ENCODE assay signal across 25 cellular contexts in genomic region chr3:198025644-198026043, GRCh38.
DNase-seq lines count a peak whose midpoint lies in the region; ATAC-seq, FAIRE-seq and TF ChIP-seq lines count a peak whose summit lies in the region.
"Had no signal": no experiment of that assay in that cellular context is flagged by ENCODE, and none has a peak within 500 bp of the region (broad histone marks: within the 10 kb centered on the region; RNA-seq: fewer than 3 reads in every experiment).

No MANE protein-coding gene starts in this region.

- FAIRE-seq in HepG2 (lab: Jason Lieb, UNC) (no peak), K562 (lab: Jason Lieb, UNC) (no peak)
- FAIRE-seq: GM12878, GM12892, GM18507, GM19239 had no signal

- TF ChIP-seq RAD21 in HepG2 (CRISPR knock-in tag; IDR thresholded peaks at IDR 0.05) (no peak), K562 (CRISPR knock-in tag; conservative IDR thresholded peaks at IDR 0.05 in 1 of 2, IDR thresholded peaks at IDR 0.05 in 1 of 2) (no peak)

- H3K4me2 ChIP-seq in HepG2 (ENCODE audit: low read depth, low read length): no peak overlapping the region
- no peak overlapping the region for H3K4me2 ChIP-seq in K562 (ENCODE audit: insufficient read depth, low read length)
- H3K4me2 ChIP-seq: BLaER1 had no signal

- H3K79me2 ChIP-seq in HepG2 (ENCODE audit: insufficient read depth, low read length): no peaks in the 10 kb centered on the region
- no peaks in the 10 kb centered on the region for H3K79me2 ChIP-seq in K562 (ENCODE audit: control insufficient read depth, insufficient read depth, low read length)

- H3K36me3 ChIP-seq in HepG2 (replicated peaks in 1 of 2; ENCODE audit: control insufficient read depth in 1 of 2, insufficient read depth in 2 of 2, low read length in 2 of 2) (no peaks in the 10 kb centered on the region), right lobe of liver (peaks cover 0 to 5% (median 1%) of the 10 kb centered on the region in 4 donors), K562 (ENCODE audit: control insufficient read depth, insufficient read depth, low read length) (peaks cover 22% of the 10 kb centered on the region), ascending aorta (peaks cover 0 to 5% of the 10 kb centered on the region in 2 donors)
- H3K36me3 ChIP-seq: BE2C, BLaER1 had no signal

- no peaks in the 10 kb centered on the region for H3K9me3 ChIP-seq in HepG2 (ENCODE audit: low read length)
- H3K9me3 ChIP-seq in right lobe of liver: no peaks in the 10 kb centered on the region
- H3K9me3 ChIP-seq in K562 (replicated peaks; ENCODE audit: control insufficient read depth, insufficient read depth, low read depth, low read length): no peaks in the 10 kb centered on the region
- no peaks in the 10 kb centered on the region for H3K9me3 ChIP-seq in ascending aorta
- H3K9me3 ChIP-seq: BE2C, BLaER1 had no signal

- ATAC-seq in HepG2: no peak
- ATAC-seq in right lobe of liver: no peak
- ATAC-seq in K562: no peak
- no peak for ATAC-seq in HG03342 (IDR thresholded peaks at IDR 0.05; ENCODE audit: unreplicated experiment)
- ATAC-seq: GM12878 had no signal

- TF ChIP-seq POLR2A in HepG2 (IDR thresholded peaks at IDR 0.05; ENCODE audit: insufficient read depth in 1 of 2, low read depth in 2 of 2, low read length in 2 of 2) (no peak), right lobe of liver (IDR thresholded peaks at IDR 0.05) (no peak), K562 (conservative IDR thresholded peaks at IDR 0.05) (no peak)

- TF ChIP-seq EP300 in HepG2 (IDR thresholded peaks at IDR 0.05; ENCODE audit: low read depth in 2 of 2, low read length in 2 of 2) (no peak), HepG2 (CRISPR knock-in tag; IDR thresholded peaks at IDR 0.05; ENCODE audit: borderline replicate concordance) (no peak), K562 (IDR thresholded peaks at IDR 0.05; ENCODE audit: low read length) (no peak)

- H3K27me3 ChIP-seq in HepG2 (ENCODE audit: control insufficient read depth in 1 of 2, insufficient read depth in 2 of 2, low read length in 2 of 2) (no peaks in the 10 kb centered on the region), right lobe of liver (no peaks in the 10 kb centered on the region), K562 (ENCODE audit: control insufficient read depth in 2 of 2, insufficient read depth in 2 of 2, low read length in 2 of 2) (no peaks in the 10 kb centered on the region), ascending aorta (no peaks in the 10 kb centered on the region)
- H3K27me3 ChIP-seq: BE2C, BLaER1 had no signal

- no peak overlapping the region for H3K27ac ChIP-seq in HepG2 (ENCODE audit: extremely low read length, insufficient read depth, low read length)
- H3K27ac ChIP-seq in right lobe of liver: no peak overlapping the region
- H3K27ac ChIP-seq in K562 (ENCODE audit: extremely low read depth, low read depth, low read length): no peak overlapping the region
- H3K27ac ChIP-seq in ascending aorta: no peak overlapping the region
- H3K27ac ChIP-seq: 22Rv1, BLaER1 had no signal

- in situ Hi-C loops in HepG2 (cut with HindIII; ENCODE audit: extremely low pct_ligation_motif_present, low pct_unique_long_range_greater_than_20kb): no loop called here
- in situ Hi-C loops in K562 (cut with MboI): no loop called here

- H3K4me1 ChIP-seq in HepG2 (ENCODE audit: insufficient read depth, low read length) (no peaks in the 10 kb centered on the region), right lobe of liver (no peaks in the 10 kb centered on the region), K562 (replicated peaks in 1 of 2; ENCODE audit: control insufficient read depth in 2 of 2, insufficient read depth in 2 of 2, low read length in 2 of 2) (peaks cover 18 to 43% of the 10 kb centered on the region in 2 experiments), ascending aorta (no peaks in the 10 kb centered on the region)
- H3K4me1 ChIP-seq: BE2C, BLaER1 had no signal

- intact Hi-C loops in HepG2 (cut with micrococcal nuclease; ENCODE audit: unreplicated experiment): no loop called here
- intact Hi-C loops in right lobe of liver (cut with DNase I): no loop called here
- intact Hi-C loops in K562 (cut with micrococcal nuclease): loop anchor here (5.0 kb wide), 1 partner anchor 63 kb away; the partner anchor contains the start of gene LMLN
- intact Hi-C loops in ascending aorta (cut with DNase I): no loop called here

- TF ChIP-seq CTCF in HepG2 (CRISPR knock-in tag; IDR thresholded peaks at IDR 0.05) (no peak), right lobe of liver (IDR thresholded peaks at IDR 0.05) (no peak), K562 (IDR thresholded peaks at IDR 0.05 in 2 of 3, conservative IDR thresholded peaks at IDR 0.05 in 1 of 3; ENCODE audit: insufficient read depth in 2 of 3, low read depth in 1 of 3, low read length in 3 of 3) (no peak), ascending aorta (IDR thresholded peaks at IDR 0.05) (no peak)

- CTCF ChIA-PET in HepG2 (lab: Yijun Ruan, JAX; ENCODE audit: low intra/inter-chr PET ratio, low total read pairs) (no interaction called here), K562 (lab: Yijun Ruan, JAX; ENCODE audit: low intra/inter-chr PET ratio) (no interaction called here)

- H3K9ac ChIP-seq in HepG2 (ENCODE audit: insufficient read depth, low read depth, low read length) (no peak overlapping the region), K562 (ENCODE audit: insufficient read depth in 1 of 2, low read depth in 2 of 2, low read length in 2 of 2) (no peak overlapping the region)
- H3K9ac ChIP-seq: BLaER1 had no signal

- H2AFZ ChIP-seq in HepG2 (ENCODE audit: low read length): no peak overlapping the region
- H2AFZ ChIP-seq in K562 (ENCODE audit: low read depth, low read length): no peak overlapping the region

- no peak overlapping the region for H3K4me3 ChIP-seq in HepG2 (replicated peaks in 1 of 3; ENCODE audit: insufficient read depth in 1 of 3, low read depth in 2 of 3, low read length in 3 of 3)
- H3K4me3 ChIP-seq in right lobe of liver: no peak overlapping the region
- no peak overlapping the region for H3K4me3 ChIP-seq in K562
- no peak overlapping the region for H3K4me3 ChIP-seq in ascending aorta
- H3K4me3 ChIP-seq: BLaER1, GM12878 had no signal

- H4K20me1 ChIP-seq in HepG2 (ENCODE audit: insufficient read depth, low read length) (no peaks in the 10 kb centered on the region), K562 (replicated peaks; ENCODE audit: control insufficient read depth, insufficient read depth, low read length) (no peaks in the 10 kb centered on the region)
- H4K20me1 ChIP-seq: BLaER1 had no signal

- DNase-seq in HepG2 (ENCODE audit: low spot score): no peak
- no peak for DNase-seq in right lobe of liver
- no peak for DNase-seq in K562 (ENCODE audit: extremely low read depth in 1 of 4, low spot score in 3 of 4)
- no peak for DNase-seq in ascending aorta (ENCODE audit: low spot score in 2 of 2)
- DNase-seq: ACHN; BE2C; C1 segment of cervical spinal cord; CD4-positive, alpha-beta memory T cell; CD4-positive, CD25-positive, alpha-beta regulatory T cell; CD8-positive, alpha-beta memory T cell; COR-L47; DMS 273 treated with DMSO at 0.1 percent for 48 hours; DMS153; DMS53; DMS79; DND-41; EL; GDM1 had no signal

- no TSS peak for BruUV-seq in HepG2 (replicated peaks; lab: Mats Ljungman, UMichigan)
- no TSS peak for BruUV-seq in K562 (replicated peaks; lab: Mats Ljungman, UMichigan)

- POLR2A ChIA-PET in HepG2 (lab: Yijun Ruan, JAX) (no interaction called here), K562 (lab: Yijun Ruan, JAX) (no interaction called here)

- no peaks in the 10 kb centered on the region for H3K9me1 ChIP-seq in K562 (ENCODE audit: control insufficient read depth, insufficient read depth, low read length)

- WGBS in HepG2 (ENCODE audit: low lambda C conversion rate): 78% methylated on average over 8 of the region's 8 CpGs
- 75% methylated on average over 6 of the region's 8 CpGs for WGBS in right lobe of liver (ENCODE audit: insufficient coverage, low coverage, low lambda C conversion rate, missing lambda C conversion rate)
- 77% methylated on average over 8 of the region's 8 CpGs for WGBS in K562 (ENCODE audit: insufficient coverage, low coverage, missing lambda C conversion rate)

TF ChIP-seq in HepG2, 621 proteins besides CTCF, POLR2A, EP300 and RAD21 (continues in another document):
- no peak for TF ChIP-seq ZNF792 (CRISPR knock-in tag; IDR thresholded peaks at IDR 0.05)
- TF ChIP-seq MAFF (IDR thresholded peaks at IDR 0.05; ENCODE audit: low read depth, low read length): peak; percentile 90
- no peak for TF ChIP-seq HOXA9 (CRISPR knock-in tag; IDR thresholded peaks at IDR 0.05; ENCODE audit: borderline replicate concordance)

TF ChIP-seq in K562, 482 proteins besides CTCF, POLR2A, EP300 and RAD21 (continues in another document):
- TF ChIP-seq ZNF316 (IDR thresholded peaks at IDR 0.05) (peak; percentile 93), MAFF (IDR thresholded peaks at IDR 0.05; ENCODE audit: low read length) (peak; percentile 89), ZNF695 (CRISPR knock-in tag; IDR thresholded peaks at IDR 0.05) (no peak), MAFK (IDR thresholded peaks at IDR 0.05; ENCODE audit: low read length) (peak; percentile 87), ZNF224 (CRISPR knock-in tag; IDR thresholded peaks at IDR 0.05) (no peak), C11orf30 (IDR thresholded peaks at IDR 0.05; ENCODE audit: low read depth) (peak; percentile 87), MBD2 (IDR thresholded peaks at IDR 0.05; ENCODE audit: borderline replicate concordance, low read depth) (no peak)
- TF ChIP-seq, protein P1, sequence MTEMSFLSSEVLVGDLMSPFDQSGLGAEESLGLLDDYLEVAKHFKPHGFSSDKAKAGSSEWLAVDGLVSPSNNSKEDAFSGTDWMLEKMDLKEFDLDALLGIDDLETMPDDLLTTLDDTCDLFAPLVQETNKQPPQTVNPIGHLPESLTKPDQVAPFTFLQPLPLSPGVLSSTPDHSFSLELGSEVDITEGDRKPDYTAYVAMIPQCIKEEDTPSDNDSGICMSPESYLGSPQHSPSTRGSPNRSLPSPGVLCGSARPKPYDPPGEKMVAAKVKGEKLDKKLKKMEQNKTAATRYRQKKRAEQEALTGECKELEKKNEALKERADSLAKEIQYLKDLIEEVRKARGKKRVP (CRISPR knock-in tag; IDR thresholded peaks at IDR 0.05): no peak
- TF ChIP-seq, protein P2, sequence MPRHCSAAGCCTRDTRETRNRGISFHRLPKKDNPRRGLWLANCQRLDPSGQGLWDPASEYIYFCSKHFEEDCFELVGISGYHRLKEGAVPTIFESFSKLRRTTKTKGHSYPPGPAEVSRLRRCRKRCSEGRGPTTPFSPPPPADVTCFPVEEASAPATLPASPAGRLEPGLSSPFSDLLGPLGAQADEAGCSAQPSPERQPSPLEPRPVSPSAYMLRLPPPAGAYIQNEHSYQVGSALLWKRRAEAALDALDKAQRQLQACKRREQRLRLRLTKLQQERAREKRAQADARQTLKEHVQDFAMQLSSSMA (CRISPR knock-in tag; IDR thresholded peaks at IDR 0.05): no peak

Comparison
In these comparisons a context has a peak if more than half of its experiments do, and no peak if none do; other contexts are left out.
1. Of the 241 proteins assayed by ChIP-seq in both HepG2 and K562: peak only in HepG2: none; only in K562: MAFG; in both: MAFF and MAFK; in neither: 237; mixed calls (peak in some experiments, not most) for 1.